Comparison of ENCODE assay signal across 17 cellular contexts in the genomic region with DNA sequence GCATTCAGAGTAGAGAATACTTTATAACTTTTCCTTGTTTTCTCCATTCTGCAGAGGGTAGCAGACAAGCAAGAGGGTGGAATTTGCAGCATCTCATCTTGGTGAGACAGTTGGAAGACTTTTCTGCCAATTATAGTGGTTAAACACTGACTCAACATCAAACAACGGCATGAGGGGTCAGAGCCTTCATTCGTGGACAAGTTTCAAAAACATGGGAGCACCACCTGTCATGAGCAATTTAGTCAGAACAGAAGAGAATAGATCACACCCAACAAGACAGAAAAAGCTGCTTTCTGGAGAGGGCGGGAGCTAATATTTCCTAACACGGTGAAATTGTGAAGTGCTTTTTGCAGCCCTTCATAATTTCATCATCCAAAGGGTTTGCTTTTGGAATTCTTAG. TPM values are rescaled to one million over a fixed set of nuclear protein-coding genes. Genes with fewer than 3 reads are reported as not detected.
DNase-seq lines count a peak whose midpoint lies in the region; TF ChIP-seq lines count a peak whose summit lies in the region.
"Had no signal": no experiment of that assay in that cellular context is flagged by ENCODE, and none has a peak within 500 bp of the region (broad histone marks: within the 10 kb centered on the region; RNA-seq: fewer than 3 reads in every experiment).

No MANE protein-coding gene starts in this region.

- H3K27me3 ChIP-seq in GM23248 (replicated peaks; ENCODE audit: insufficient read depth) (no peaks in the 10 kb centered on the region), trophoblast cell (ENCODE audit: insufficient read depth, low read length) (no peaks in the 10 kb centered on the region)
- H3K27me3 ChIP-seq: BLaER1 had no signal

- DNase-seq in AG10803 (ENCODE audit: low read depth): peak; percentile 21
- peak; percentile 28 for DNase-seq in GM23248
- peak; percentile 0 for DNase-seq in chondrocyte (ENCODE audit: low spot score)
- peak; percentile 48 to 77 for DNase-seq in trophoblast cell
- no peak for DNase-seq in GM03348 (ENCODE audit: low spot score)
- DNase-seq in central memory CD4-positive, alpha-beta T cell: no peak
- no peak for DNase-seq in inferior parietal cortex (ENCODE audit: extremely low spot score)
- DNase-seq: AML-193; Caco-2; CD8-positive, alpha-beta memory T cell; DND-41; GF-D8; H7 had no signal

- H3K4ac ChIP-seq in trophoblast cell (ENCODE audit: low read depth, low read length): no peak overlapping the region

- H2BK12ac ChIP-seq in trophoblast cell (ENCODE audit: low read length): no peak overlapping the region

- H3K27ac Mint-ChIP-seq in chondrocyte (ENCODE audit: unreplicated experiment): no peak overlapping the region
- H3K27ac Mint-ChIP-seq: GM23338 had no signal

- H3K14ac ChIP-seq in trophoblast cell (ENCODE audit: low read length): no peak overlapping the region

- H3K9ac ChIP-seq in GM23248 (no peak overlapping the region), trophoblast cell (ENCODE audit: low read length) (no peak overlapping the region)
- H3K9ac ChIP-seq: BLaER1 had no signal

- H3K4me1 ChIP-seq in GM23248 (ENCODE audit: insufficient read depth): no peaks in the 10 kb centered on the region
- no peaks in the 10 kb centered on the region for H3K4me1 ChIP-seq in trophoblast cell (ENCODE audit: control insufficient read depth in 1 of 2, insufficient read depth in 2 of 2, low read length in 2 of 2)
- H3K4me1 ChIP-seq: A549 had no signal

- no peak overlapping the region for H2BK120ac ChIP-seq in trophoblast cell (ENCODE audit: insufficient read depth, low read length, poor library complexity)

- H4K12ac ChIP-seq in trophoblast cell (ENCODE audit: low read depth, low read length): no peak overlapping the region

- H3K9me2 ChIP-seq in GM23248 (ENCODE audit: insufficient read depth): no peaks in the 10 kb centered on the region

- no peak overlapping the region for H3K4me2 ChIP-seq in GM23248 (ENCODE audit: unreplicated experiment)
- no peak overlapping the region for H3K4me2 ChIP-seq in trophoblast cell (ENCODE audit: low read length)
- H3K4me2 ChIP-seq: A549, BLaER1, GM23338 had no signal

- H3F3A ChIP-seq in GM23248 (ENCODE audit: insufficient read depth): no peaks in the 10 kb centered on the region

- H3K9me3 ChIP-seq in GM23248 (ENCODE audit: low read depth): no peaks in the 10 kb centered on the region
- H3K9me3 ChIP-seq in trophoblast cell (ENCODE audit: insufficient read depth, low read depth, low read length): peaks cover 2% of the 10 kb centered on the region
- H3K9me3 ChIP-seq: Caco-2 had no signal

- H3K18ac ChIP-seq in trophoblast cell (ENCODE audit: low read length): no peak overlapping the region

- H3K9me3 Mint-ChIP-seq in chondrocyte (ENCODE audit: low read depth): peaks cover 10% of the 10 kb centered on the region
- H3K9me3 Mint-ChIP-seq: CD8-positive, alpha-beta memory T cell; GM23338 had no signal

- no peak overlapping the region for H3K27ac ChIP-seq in GM23248
- no peak overlapping the region for H3K27ac ChIP-seq in trophoblast cell (ENCODE audit: low read depth, low read length)
- H3K27ac ChIP-seq: A549, BLaER1 had no signal

- no peak overlapping the region for H4K8ac ChIP-seq in trophoblast cell (ENCODE audit: low read depth, low read length)

- no peak overlapping the region for H3K4me3 ChIP-seq in AG10803 (ENCODE audit: low read length)
- H3K4me3 ChIP-seq in GM23248: no peak overlapping the region
- no peak overlapping the region for H3K4me3 ChIP-seq in trophoblast cell (ENCODE audit: low read depth, low read length)
- H3K4me3 ChIP-seq: A549, BLaER1, GM23338 had no signal

- WGBS in GM23248 (ENCODE audit: low coverage in 1 of 2, low lambda C conversion rate in 2 of 2, missing lambda C conversion rate in 2 of 2), 2 experiments: 60 to 75% methylated on average over 4 of the region's 4 CpGs
- no CpG with 5 or more reads among the region's 4 CpGs for WGBS in trophoblast cell (ENCODE audit: extremely low coverage, insufficient coverage, insufficient read length)

- no peaks in the 10 kb centered on the region for H3K4me1 Mint-ChIP-seq in chondrocyte (ENCODE audit: low read depth)

- H3K79me1 ChIP-seq in trophoblast cell (ENCODE audit: low read length): no peaks in the 10 kb centered on the region

- H4K91ac ChIP-seq in trophoblast cell (ENCODE audit: low read depth, low read length): no peak overlapping the region

- no peak overlapping the region for H2AK5ac ChIP-seq in trophoblast cell (ENCODE audit: low read length)

- H3K79me2 ChIP-seq in GM23248 (ENCODE audit: insufficient read depth) (no peaks in the 10 kb centered on the region), trophoblast cell (ENCODE audit: control insufficient read depth, insufficient read depth, low read length, poor library complexity) (no peaks in the 10 kb centered on the region)

- no peak overlapping the region for H3K23ac ChIP-seq in trophoblast cell (ENCODE audit: low read length)

- H3K36me3 Mint-ChIP-seq in chondrocyte (ENCODE audit: low read depth): no peaks in the 10 kb centered on the region

- H4K20me1 ChIP-seq in GM23248 (ENCODE audit: insufficient read depth): no peaks in the 10 kb centered on the region
- H4K20me1 ChIP-seq: BLaER1 had no signal

- H3K27me3 Mint-ChIP-seq in chondrocyte (ENCODE audit: low read depth): peaks cover 4% of the 10 kb centered on the region
- H3K27me3 Mint-ChIP-seq: IgD-negative memory B cell had no signal

- no peak overlapping the region for H3K4me3 Mint-ChIP-seq in chondrocyte (ENCODE audit: unreplicated experiment)
- H3K4me3 Mint-ChIP-seq: CD8-positive, alpha-beta memory T cell; GM23338; IgD-negative memory B cell had no signal

- no peak for TF ChIP-seq CTCF in AG10803 (conservative IDR thresholded peaks at IDR 0.05; ENCODE audit: low read length)
- no peak for TF ChIP-seq CTCF in chondrocyte (IDR thresholded peaks at IDR 0.05)

- no peak overlapping the region for H2BK5ac ChIP-seq in trophoblast cell (ENCODE audit: low read depth, low read length, poor library complexity)

- in situ Hi-C loops in GM23248 (cut with MboI): no loop called here

- H3K36me3 ChIP-seq in GM23248 (ENCODE audit: low read depth): no peaks in the 10 kb centered on the region
- H3K36me3 ChIP-seq in trophoblast cell (ENCODE audit: control insufficient read depth in 1 of 2, insufficient read depth in 2 of 2, low read length in 2 of 2): no peaks in the 10 kb centered on the region
- H3K36me3 ChIP-seq: BLaER1 had no signal

- H2AFZ ChIP-seq in GM23248 (no peak overlapping the region), trophoblast cell (ENCODE audit: insufficient read depth, low read length, poor library complexity) (no peak overlapping the region)
- H2AFZ ChIP-seq: GM23338 had no signal

RNA-seq across cellular contexts. Expression of a gene that starts 17.9 kb away (rescaled TPM):
- 17.2 and 18.1 TPM in 2 replicates for total RNA-seq in GM23248 (2014; rRNA removed; shearing (Covaris generic))
- 12.4 and 13.1 TPM in 2 replicates for polyA plus RNA-seq in GM23248 (2016; fragmentation: Nextera tagmentation; extraction: Ambion mirVana)
- total RNA-seq in chondrocyte: 45.0 to 59.3 TPM (median 48.0 TPM) in 3 replicates
- 16.8 and 16.9 TPM in 2 replicates for polyA plus RNA-seq in trophoblast cell (2013)

RNA-seq across cellular contexts. Expression of a gene that starts 34.8 kb away (rescaled TPM):
- total RNA-seq in GM23248 (2014; rRNA removed; shearing (Covaris generic)): 85.4 and 107 TPM in 2 replicates
- 177 and 191 TPM in 2 replicates for polyA plus RNA-seq in GM23248 (2016; fragmentation: Nextera tagmentation; extraction: Ambion mirVana)
- 108 to 129 TPM (median 114 TPM) in 3 replicates for total RNA-seq in chondrocyte
- polyA plus RNA-seq in trophoblast cell (2013): 87.0 and 88.6 TPM in 2 replicates

Comparison
In these comparisons a context has a peak if more than half of its experiments do, and no peak if none do; other contexts are left out.
1. DNase-seq: peak in AG10803 (single experiment), GM23248 (single experiment), chondrocyte (single experiment) and trophoblast cell (2 of 2); none in GM03348 (single experiment), central memory CD4-positive, alpha-beta T cell (single experiment) and inferior parietal cortex (single experiment).